ENCODE assay signal across 32 cellular contexts in genomic region chr2:103520547-103520946, GRCh38.
"Had no signal": no experiment of that assay in that cellular context is flagged by ENCODE, and none has a peak within 500 bp of the region (broad histone marks: within the 10 kb centered on the region; RNA-seq: fewer than 3 reads in every experiment).

No MANE protein-coding gene starts in this region.

- H3K27ac ChIP-seq: neutrophil, parathyroid adenoma, psoas muscle, right lobe of liver, sigmoid colon, spleen, suprapubic skin, testis, tibial artery, transverse colon, upper lobe of right lung, uterus had no signal

- H3K4me3 Mint-ChIP-seq: naive thymus-derived CD4-positive, alpha-beta T cell; natural killer cell; nephron progenitor cell; neural crest cell; stimulated activated memory B cell treated with anti-CD40 and anti-IgM and Interleukin-4, amounts not matched to agents 10 μg/mL and 1 μg/mL and 100 μg/mL, for 72 hours; stimulated activated naive CD8-positive, alpha-beta T cell treated with anti-CD3 and anti-CD28 coated beads, Interleukin-15, amount 100 ng/mL, for 72 hours; type B pancreatic cell had no signal

- H3K9me3 ChIP-seq: neutrophil, right lobe of liver, sigmoid colon, testis, tibial artery, transverse colon, uterus had no signal

- H3K27me3 Mint-ChIP-seq: naive thymus-derived CD4-positive, alpha-beta T cell; progenitor cell of endocrine pancreas; stimulated activated memory B cell treated with anti-CD40 and anti-IgM and Interleukin-4, amounts not matched to agents 10 μg/mL and 1 μg/mL and 100 μg/mL, for 72 hours; stimulated activated naive CD8-positive, alpha-beta T cell treated with anti-CD3 and anti-CD28 coated beads, Interleukin-15, amount 100 ng/mL, for 72 hours; type B pancreatic cell had no signal

- H3K27ac Mint-ChIP-seq: naive thymus-derived CD4-positive, alpha-beta T cell; natural killer cell; nephron progenitor cell; progenitor cell of endocrine pancreas; stimulated activated memory B cell treated with anti-CD40 and anti-IgM and Interleukin-4, amounts not matched to agents 10 μg/mL and 1 μg/mL and 100 μg/mL, for 72 hours; stimulated activated naive CD8-positive, alpha-beta T cell treated with anti-CD3 and anti-CD28 coated beads, Interleukin-15, amount 100 ng/mL, for 72 hours; type B pancreatic cell had no signal

- H3K4me3 ChIP-seq: psoas muscle, right lobe of liver, sigmoid colon, smooth muscle cell, spleen, suprapubic skin, testis, tibial artery, transverse colon, upper lobe of right lung, uterus had no signal

- DNase-seq: naive thymus-derived CD4-positive, alpha-beta T cell; natural killer cell; nephron progenitor cell; nucleus accumbens; posterior cingulate gyrus; psoas muscle; right cardiac atrium; right lobe of liver; sigmoid colon; spleen; stimulated activated CD4-positive, alpha-beta T cell treated with anti-CD3 and anti-CD28 coated beads, Interleukin-12 subunit alpha, Interleukin-12 subunit beta, amount 100 ng/mL, for 4 hours; stimulated activated CD4-positive, alpha-beta T cell treated with anti-CD3 and anti-CD28 coated beads, Interleukin-1b, Interleukin-23, amount 100 ng/mL, for 48 hours; stimulated activated CD4-positive, alpha-beta T cell treated with anti-CD3 and anti-CD28 coated beads, Interleukin-4, amount 100 ng/mL, for 1 hour; stimulated activated CD4-positive, alpha-beta T cell treated with anti-CD3 and anti-CD28 coated beads, Interleukin-4, amount 100 ng/mL, for 4 hours; stimulated activated CD8-positive, alpha-beta memory T cell treated with anti-CD3 and anti-CD28 coated beads, Interleukin-4, amount 100 ng/mL, for 48 hours; stimulated activated naive CD4-positive, alpha-beta T cell; stimulated activated naive CD8-positive, alpha-beta T cell treated with anti-CD3 and anti-CD28 coated beads, Interleukin-15, amount 100 ng/mL, for 72 hours; stimulated activated naive CD8-positive, alpha-beta T cell treated with anti-CD3 and anti-CD28 coated beads, Interleukin-15, Interleukin-2, amounts not matched to agents 100 U/mL and 50 U/mL, for 24 hours; substantia nigra; testis; tibial artery; transverse colon; upper lobe of right lung; uterus had no signal

- H3K36me3 Mint-ChIP-seq: naive thymus-derived CD4-positive, alpha-beta T cell; natural killer cell; stimulated activated memory B cell treated with anti-CD40 and anti-IgM and Interleukin-4, amounts not matched to agents 10 μg/mL and 1 μg/mL and 100 μg/mL, for 72 hours; type B pancreatic cell had no signal

- H3K36me3 ChIP-seq: neutrophil, right lobe of liver, sigmoid colon, spleen, suprapubic skin, tibial artery, transverse colon, upper lobe of right lung, uterus had no signal

- H3K4me1 ChIP-seq: parathyroid adenoma, psoas muscle, right lobe of liver, sigmoid colon, spleen, suprapubic skin, testis, tibial artery, transverse colon, upper lobe of right lung, uterus had no signal

- H3K27me3 ChIP-seq: neutrophil, right lobe of liver, sigmoid colon, spleen, suprapubic skin, testis, tibial artery, transverse colon, upper lobe of right lung, uterus had no signal

- H3K9me3 Mint-ChIP-seq: nephron progenitor cell; stimulated activated naive CD8-positive, alpha-beta T cell treated with anti-CD3 and anti-CD28 coated beads, Interleukin-15, amount 100 ng/mL, for 72 hours; type B pancreatic cell had no signal

- ATAC-seq: naive thymus-derived CD4-positive, alpha-beta T cell; natural killer cell; psoas muscle; right cardiac atrium; right lobe of liver; stimulated activated memory B cell treated with anti-CD40 and anti-IgM and Interleukin-4, amounts not matched to agents 10 μg/mL and 1 μg/mL and 100 μg/mL, for 72 hours; stimulated activated naive CD8-positive, alpha-beta T cell treated with anti-CD3 and anti-CD28 coated beads, Interleukin-15, amount 100 ng/mL, for 72 hours; stimulated activated naive CD8-positive, alpha-beta T cell treated with anti-CD3 and anti-CD28 coated beads, Interleukin-15, Interleukin-2, amounts not matched to agents 100 U/mL and 50 U/mL, for 24 hours; upper lobe of right lung had no signal

- H3K4me1 Mint-ChIP-seq: natural killer cell; nephron progenitor cell; stimulated activated memory B cell treated with anti-CD40 and anti-IgM and Interleukin-4, amounts not matched to agents 10 μg/mL and 1 μg/mL and 100 μg/mL, for 72 hours; stimulated activated naive CD8-positive, alpha-beta T cell treated with anti-CD3 and anti-CD28 coated beads, Interleukin-15, amount 100 ng/mL, for 72 hours had no signal
